ENCODE assay signal across 19 cellular contexts in genomic region chr2:75592888-75593287, GRCh38. TPM values are rescaled to one million over a fixed set of nuclear protein-coding genes. Genes with fewer than 3 reads are reported as not detected.
A peak's percentile ranks its signal among the peaks of the same experiment; 100 is the strongest.
DNase-seq lines count a peak whose midpoint lies in the region; ATAC-seq, FAIRE-seq and TF ChIP-seq lines count a peak whose summit lies in the region.
"Had no signal": no experiment of that assay in that cellular context is flagged by ENCODE, and none has a peak within 500 bp of the region (broad histone marks: within the 10 kb centered on the region; RNA-seq: fewer than 3 reads in every experiment).

No MANE protein-coding gene starts in this region.

- no peak overlapping the region for H3K4me3 ChIP-seq in PC-9
- no peak overlapping the region for H3K4me3 ChIP-seq in epithelial cell of esophagus (ENCODE audit: low read length)
- H3K4me3 ChIP-seq in smooth muscle cell = no peak overlapping the region
- H3K4me3 ChIP-seq in vagina = no peak overlapping the region
- H3K4me3 ChIP-seq: BLaER1, SK-N-MC had no signal

- TF ChIP-seq CTCF in PC-9 (conservative IDR thresholded peaks at IDR 0.05) (no peak), epithelial cell of esophagus (IDR thresholded peaks at IDR 0.05; ENCODE audit: insufficient read depth, low read depth, low read length, missing control alignments) (no peak), smooth muscle cell (IDR thresholded peaks at IDR 0.05; ENCODE audit: borderline replicate concordance, insufficient read depth, poor library complexity, severe bottlenecking) (no peak), vagina (IDR thresholded peaks at IDR 0.05) (no peak)

- H3K9me3 ChIP-seq in PC-9 (ENCODE audit: insufficient read depth, low read depth) = no peaks in the 10 kb centered on the region
- H3K9me3 ChIP-seq in smooth muscle cell (replicated peaks; ENCODE audit: low read depth) = no peaks in the 10 kb centered on the region
- H3K9me3 ChIP-seq in vagina = no peaks in the 10 kb centered on the region
- H3K9me3 ChIP-seq: BLaER1 had no signal

- no peak for TF ChIP-seq POLR2A in vagina (IDR thresholded peaks at IDR 0.05)

- H3K27ac ChIP-seq in PC-9 (peak overlapping the region; percentile 84), smooth muscle cell (ENCODE audit: low read depth) (peak overlapping the region; percentile 90), vagina (no peak overlapping the region)
- H3K27ac ChIP-seq: BLaER1, SK-N-MC had no signal

- WGBS in smooth muscle cell (ENCODE audit: low lambda C conversion rate) = 81% methylated on average over 5 of the region's 5 CpGs

- H3K4me1 ChIP-seq in PC-9 (replicated peaks; ENCODE audit: insufficient read depth) = peaks cover 59% of the 10 kb centered on the region
- H3K4me1 ChIP-seq in smooth muscle cell (ENCODE audit: low read depth) = peaks cover 18% of the 10 kb centered on the region
- H3K4me1 ChIP-seq in vagina = no peaks in the 10 kb centered on the region
- H3K4me1 ChIP-seq: BLaER1 had no signal

- H3F3A ChIP-seq in PC-9 (ENCODE audit: insufficient read depth, low read depth) (peaks cover 42% of the 10 kb centered on the region), smooth muscle cell (ENCODE audit: low read depth) (peaks cover 17% of the 10 kb centered on the region)

- ATAC-seq in HG03025 (IDR thresholded peaks at IDR 0.05; ENCODE audit: low FRiP score, unreplicated experiment) = no peak
- ATAC-seq: HCT116 had no signal

- H3K79me2 ChIP-seq in PC-9 (ENCODE audit: low read depth) = no peaks in the 10 kb centered on the region
- no peaks in the 10 kb centered on the region for H3K79me2 ChIP-seq in smooth muscle cell (ENCODE audit: low read depth)

- no peaks in the 10 kb centered on the region; the same call in 1 of the 2 replicates for H3K9me2 ChIP-seq in PC-9 (ENCODE audit: insufficient read depth)

- POLR2A ChIA-PET in PC-9 (lab: Charles Lee; ENCODE audit: unreplicated experiment) = no interaction called here

- H4K20me1 ChIP-seq in PC-9 (ENCODE audit: insufficient read depth) = no peaks in the 10 kb centered on the region
- H4K20me1 ChIP-seq in smooth muscle cell (ENCODE audit: low read depth) = no peaks in the 10 kb centered on the region
- H4K20me1 ChIP-seq: BLaER1 had no signal

- H3K9ac ChIP-seq in smooth muscle cell (ENCODE audit: low read depth) = peak overlapping the region; percentile 1
- H3K9ac ChIP-seq: BLaER1 had no signal

- H3K36me3 ChIP-seq in PC-9 (ENCODE audit: low read depth) (no peaks in the 10 kb centered on the region), smooth muscle cell (ENCODE audit: low read depth) (no peaks in the 10 kb centered on the region), vagina (no peaks in the 10 kb centered on the region)
- H3K36me3 ChIP-seq: BLaER1 had no signal

- BruUV-seq in PC-9 (replicated peaks; lab: Mats Ljungman, UMichigan) = no TSS peak

- CTCF ChIA-PET in PC-9 (lab: Charles Lee) = interaction anchor here (0.6 to 1.9 kb wide), 3 partner anchors 14 to 56 kb away, joined by 4 to 6 read pairs (median 4); no protein-coding TSS in a partner anchor

- H2AFZ ChIP-seq in PC-9 (no peak overlapping the region; the same call in 1 of the 2 replicates), smooth muscle cell (ENCODE audit: low read depth) (no peak overlapping the region)

- peak; percentile 40 for FAIRE-seq in HTR-8/SVneo (lab: Jason Lieb, UNC)

- intact Hi-C loops in PC-9 (cut with micrococcal nuclease; ENCODE audit: unreplicated experiment) (loop anchor here (2.0 kb wide), 2 partner anchors 14 to 32 kb away; partner anchors contain the start of gene EVA1A), vagina (cut with DNase I) (no loop called here)

- H3K27me3 ChIP-seq in PC-9 (ENCODE audit: insufficient read depth, low read depth) = no peaks in the 10 kb centered on the region
- H3K27me3 ChIP-seq in smooth muscle cell (ENCODE audit: low read depth) = no peaks in the 10 kb centered on the region
- H3K27me3 ChIP-seq in vagina = no peaks in the 10 kb centered on the region
- H3K27me3 ChIP-seq: BLaER1 had no signal

- H3K4me2 ChIP-seq in PC-9 (peak overlapping the region; percentile 58), smooth muscle cell (peak overlapping the region; percentile 62)
- H3K4me2 ChIP-seq: BLaER1 had no signal

- DNase-seq in HTR-8/SVneo (ENCODE audit: insufficient read length, low spot score) (no peak), PC-9 (peak in 1 of 2 experiments; percentile 58), epithelial cell of esophagus (ENCODE audit: low read depth) (peak; percentile 84), smooth muscle cell (lab: John Stamatoyannopoulos, UW; ENCODE audit: unreplicated experiment) (no peak), vagina (ENCODE audit: extremely low spot score in 2 of 2) (no peak), activated gamma-delta T cell treated with Interleukin-2 at 50 U/mL for 16 hours (no peak)
- DNase-seq: Calu3; CD4-positive, alpha-beta memory T cell; GF-D8; NCI-H1105; NCI-H2081 treated with DMSO at 0.1 percent for 48 hours; NCI-H446 treated with DMSO at 0.1 percent for 48 hours; Right ventricle myocardium superior had no signal

RNA-seq across cellular contexts. Expression of gene EVA1A, which starts 32.1 kb away (rescaled TPM):
- total RNA-seq in PC-9 (2021) = 10.8 and 18.2 TPM in 2 replicates
- 54.3 and 84.1 TPM in 2 replicates for total RNA-seq in smooth muscle cell
- 72.8 and 89.2 TPM in 2 replicates for polyA plus RNA-seq in smooth muscle cell
- total RNA-seq in vagina = not detected
- total RNA-seq: Calu3; CD4-positive, alpha-beta memory T cell; HT-29 had no signal
- polyA plus RNA-seq: CD4-positive, alpha-beta memory T cell; IgD-negative memory B cell had no signal

RNA-seq across cellular contexts. Expression of gene MRPL19, which starts 53.7 kb away (rescaled TPM):
- total RNA-seq in PC-9 (2021) = 46.5 and 51.0 TPM in 2 replicates
- 58.3 and 77.8 TPM in 2 replicates for total RNA-seq in smooth muscle cell
- polyA plus RNA-seq in smooth muscle cell = 41.6 and 45.3 TPM in 2 replicates
- total RNA-seq in vagina = 34.1 TPM
